8 cellular contexts compared by ENCODE assay signal in the genomic region with DNA sequence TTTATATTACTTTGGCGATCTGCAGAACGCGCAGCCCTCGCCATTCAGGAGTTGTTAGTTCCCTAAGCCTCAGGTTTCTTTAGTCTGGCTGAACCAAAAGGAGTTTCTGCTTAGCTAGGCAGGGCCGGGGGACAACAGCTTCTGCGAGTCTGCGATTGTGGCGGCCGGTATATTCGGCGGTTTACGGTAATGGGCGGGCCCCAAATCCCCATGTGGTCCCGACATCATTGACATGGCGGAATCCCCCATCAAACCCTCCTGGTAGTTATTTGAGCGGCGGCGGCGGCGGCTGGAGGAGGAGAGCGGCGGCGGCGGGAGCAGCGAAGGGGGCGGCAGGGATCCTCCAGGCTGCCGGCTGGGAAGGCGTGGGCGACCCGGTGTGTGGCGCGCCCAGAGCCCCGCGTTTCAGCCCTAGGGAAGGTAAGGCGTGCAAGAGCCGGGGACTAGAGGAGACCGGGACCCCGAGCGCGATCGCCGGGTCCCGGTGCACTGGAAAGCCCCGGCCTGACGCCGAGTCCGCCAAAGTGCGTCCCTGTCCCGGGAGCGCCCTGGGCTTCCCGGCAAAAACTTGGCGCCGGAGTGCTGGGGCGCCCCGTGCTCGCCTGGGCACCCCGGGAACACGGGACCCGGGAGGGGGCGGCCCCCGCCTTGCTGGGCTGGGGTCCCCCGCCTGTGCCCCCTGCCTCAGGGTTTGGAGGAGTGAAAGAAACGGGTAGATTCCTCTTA. TPM values are rescaled to one million over a fixed set of nuclear protein-coding genes. Genes with fewer than 3 reads are reported as not detected.
DNase-seq lines count a peak whose midpoint lies in the region; ATAC-seq and TF ChIP-seq lines count a peak whose summit lies in the region.

Gene FNDC3B, plus strand, starts transcription at position 227 of the 726 bp plus-strand sequence. CDS start 72,902 bp downstream, outside the sequence.

- peak; percentile 82 to 89 for TF ChIP-seq POLR2A in uterus (IDR thresholded peaks at IDR 0.05)

- H3K9me3 ChIP-seq in T-helper 17 cell (ENCODE audit: control insufficient read depth, low read length, poor library complexity, severe bottlenecking): no peaks in the 10 kb centered on the region
- no peaks in the 10 kb centered on the region for H3K9me3 ChIP-seq in uterus

- peak within 1 kb of the TSS; percentile 99 for H3K4me3 Mint-ChIP-seq in T-helper 17 cell

- H3K27me3 Mint-ChIP-seq in T-helper 17 cell: no peaks in the 10 kb centered on the region

- peak within 1 kb of the TSS; percentile 69 to 93 for H3K4me3 ChIP-seq in uterus

- no peaks in the 10 kb centered on the region for H3K36me3 ChIP-seq in uterus

- in situ Hi-C loops in GM13977 (cut with MboI; ENCODE audit: low pct_unique_long_range_greater_than_20kb, low sequenced_read_pairs, unreplicated experiment): no loop called here

- peak within 1 kb of the TSS; percentile 97 to 98 for H3K27ac ChIP-seq in uterus

- peak within 1 kb of the TSS; percentile 95 for H3K27ac Mint-ChIP-seq in T-helper 17 cell

- peaks cover 2% of the 10 kb centered on the region for H3K36me3 Mint-ChIP-seq in T-helper 17 cell (ENCODE audit: low read depth)

- H3K27me3 ChIP-seq in uterus: no peaks in the 10 kb centered on the region

- ATAC-seq in HG02884 (IDR thresholded peaks at IDR 0.05; ENCODE audit: unreplicated experiment) (peak; percentile 72), T-helper 17 cell (peak; percentile 96), left ventricle myocardium superior (peak; percentile 88)

- no peaks in the 10 kb centered on the region for H3K4me1 ChIP-seq in uterus

- intact Hi-C loops in left ventricle myocardium superior (cut with micrococcal nuclease): loop anchor here (10.0 kb wide), 2 partner anchors 55 to 305 kb away; no protein-coding TSS in a partner anchor
- intact Hi-C loops in uterus (cut with DNase I; ENCODE audit: low total_unique reads): no loop called here

- peaks cover 25% of the 10 kb centered on the region for H3K4me1 Mint-ChIP-seq in T-helper 17 cell

- TF ChIP-seq CTCF in GM13977 (IDR thresholded peaks at IDR 0.05; ENCODE audit: extremely low read depth, insufficient read depth, missing control alignments): no peak
- TF ChIP-seq CTCF in uterus (IDR thresholded peaks at IDR 0.05): peak in 1 of 4 experiments; percentile 15

- DNase-seq in GM13977 (ENCODE audit: low spot score) (peak; percentile 92), NCI-H1694 treated with DMSO at 0.1 percent for 48 hours (lab: John Stamatoyannopoulos, UW) (peak; percentile 85), T-helper 17 cell (peak; percentile 74 to 87 (median 81)), amygdala (lab: John Stamatoyannopoulos, UW) (peak; percentile 35 to 98 (median 89)), left ventricle myocardium superior (peak; percentile 94), pulmonary artery endothelial cell (ENCODE audit: low read depth, low spot score) (peak; percentile 87), uterus (peak; percentile 96)

RNA-seq across cellular contexts. Expression of gene FNDC3B, which starts in this region (rescaled TPM):
- total RNA-seq in T-helper 17 cell (10 to 100 TPM; 27.0 to 41.6 TPM), left ventricle myocardium superior (64.4 TPM), pulmonary artery endothelial cell (106 and 147 TPM in 2 replicates), uterus (100 to 1,000 TPM in 3 of 4 donors, 10 to 100 TPM in 1; 49.7 to 188 (median 165) TPM)

Comparison
In these comparisons a context has a peak if more than half of its experiments do, and no peak if none do; other contexts are left out.
1. Peak in every context shown above with its lines: DNase-seq, ATAC-seq, H3K4me3 ChIP-seq and H3K27ac ChIP-seq.